In the genomic region with DNA sequence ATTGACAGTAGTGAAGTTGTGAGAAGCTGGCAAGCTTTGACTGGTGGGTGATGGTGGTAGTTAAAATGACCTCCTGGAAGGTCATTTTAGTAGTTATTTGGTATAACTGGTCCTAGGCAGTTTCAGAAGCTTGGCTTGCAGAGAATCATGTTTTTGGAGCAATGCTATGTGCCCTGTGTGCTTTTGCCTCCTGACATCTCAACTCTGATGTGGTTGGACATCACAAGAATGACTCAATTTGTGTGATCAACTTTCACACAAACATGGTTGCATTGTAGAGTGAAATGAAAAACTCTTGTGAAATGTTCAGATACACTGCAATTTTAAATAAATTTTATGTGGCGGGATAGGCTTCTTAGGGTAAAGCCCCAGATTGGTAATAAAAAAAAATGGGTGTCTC, we compare ENCODE assay signal across 1 cellular context.
TF ChIP-seq lines count a peak whose summit lies in the region.

No MANE protein-coding gene starts in this region.

TF ChIP-seq in K562, 482 proteins besides CTCF, POLR2A, EP300 and RAD21:
- TF ChIP-seq NBN (IDR thresholded peaks at IDR 0.05; ENCODE audit: low read depth) = no peak
- TF ChIP-seq GTF2E2 (tag; IDR thresholded peaks at IDR 0.05) = no peak
- TF ChIP-seq, protein P1, sequence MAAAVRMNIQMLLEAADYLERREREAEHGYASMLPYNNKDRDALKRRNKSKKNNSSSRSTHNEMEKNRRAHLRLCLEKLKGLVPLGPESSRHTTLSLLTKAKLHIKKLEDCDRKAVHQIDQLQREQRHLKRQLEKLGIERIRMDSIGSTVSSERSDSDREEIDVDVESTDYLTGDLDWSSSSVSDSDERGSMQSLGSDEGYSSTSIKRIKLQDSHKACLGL (CRISPR knock-in tag; IDR thresholded peaks at IDR 0.05; ENCODE audit: borderline replicate concordance, poor library complexity, severe bottlenecking) = no peak
